20 cellular contexts compared by ENCODE assay signal in the genomic region with DNA sequence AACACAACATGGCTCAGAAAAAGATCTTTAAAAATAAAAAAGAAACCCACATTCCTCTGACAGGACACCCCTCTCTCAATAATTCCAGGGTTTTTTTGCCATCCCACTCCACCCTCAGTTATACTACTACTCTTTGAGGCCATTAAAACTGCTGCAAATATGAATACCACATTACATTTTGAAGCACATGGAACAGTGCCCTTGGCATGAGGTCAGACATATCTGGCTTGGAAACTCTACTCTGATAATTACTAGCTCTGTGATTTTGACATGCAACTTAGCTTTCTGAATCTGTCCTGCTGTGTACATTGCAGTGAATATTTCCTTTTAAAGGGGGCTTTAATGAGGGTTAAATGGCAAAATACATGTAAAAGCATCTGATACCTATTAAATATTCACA. TPM values are rescaled to one million over a fixed set of nuclear protein-coding genes. Genes with fewer than 3 reads are reported as not detected.
A peak's percentile ranks its signal among the peaks of the same experiment; 100 is the strongest.
DNase-seq lines count a peak whose midpoint lies in the region; ATAC-seq and TF ChIP-seq lines count a peak whose summit lies in the region.
"Had no signal": no experiment of that assay in that cellular context is flagged by ENCODE, and none has a peak within 500 bp of the region (broad histone marks: within the 10 kb centered on the region; RNA-seq: fewer than 3 reads in every experiment).

No MANE protein-coding gene starts in this region.

- H3K27me3 ChIP-seq in cardiac muscle cell, result no peaks in the 10 kb centered on the region

- no peaks in the 10 kb centered on the region for H3K27me3 Mint-ChIP-seq in osteocyte (ENCODE audit: unreplicated experiment)

- no peaks in the 10 kb centered on the region for H3K36me3 ChIP-seq in cardiac muscle cell

- peak overlapping the region; percentile 97 for H3K27ac ChIP-seq in cardiac muscle cell
- H3K27ac ChIP-seq: KMS-11 had no signal

- no peaks in the 10 kb centered on the region for H3K9me3 Mint-ChIP-seq in osteocyte (ENCODE audit: unreplicated experiment)

- H3K4me3 ChIP-seq in AG10803 (ENCODE audit: low read length) (no peak overlapping the region), cardiac muscle cell (no peak overlapping the region)

- DNase-seq in AG10803 (ENCODE audit: low read depth), result peak; percentile 69
- DNase-seq in astrocyte of the hippocampus (ENCODE audit: low read depth, low spot score), result peak; percentile 48
- peak in 1 of 2 donors; percentile 72 for DNase-seq in cardiac muscle cell (ENCODE audit: low read depth in 1 of 2, low spot score in 1 of 2)
- DNase-seq in osteocyte (ENCODE audit: extremely low spot score, unreplicated experiment), result no peak
- no peak for DNase-seq in activated CD8-positive, alpha-beta memory T cell treated with anti-CD3 and anti-CD28 coated beads, Interleukin-2, amount 50 U/mL, for 48 hours
- DNase-seq in DMS79 treated with DMSO at 0.1 percent for 48 hours (lab: John Stamatoyannopoulos, UW), result no peak
- DNase-seq: ACHN; activated CD8-positive, alpha-beta memory T cell treated with anti-CD3 and anti-CD28 coated beads, Interleukin-2, amount 10 ng/mL, durations not matched to agents 7 days and 5 days; activated gamma-delta T cell; anterior cingulate cortex; dermis blood vessel endothelial cell; erythroblast; NCI-H1417; NK-92 treated with Interleukin-12 subunit alpha and Interleukin-12 subunit beta, amount 100 ng/mL, for 24 hours; stimulated activated CD4-positive, alpha-beta T cell treated with anti-CD3 and anti-CD28 coated beads, Interleukin-2, amount 100 ng/mL, for 48 hours; stimulated activated CD8-positive, alpha-beta memory T cell treated with anti-CD3 and anti-CD28 coated beads, Interleukin-4, amount 100 ng/mL, for 48 hours had no signal

- H3K36me3 Mint-ChIP-seq in osteocyte (ENCODE audit: unreplicated experiment), result no peaks in the 10 kb centered on the region
- H3K36me3 Mint-ChIP-seq: activated CD8-positive, alpha-beta memory T cell treated with anti-CD3 and anti-CD28 coated beads, Interleukin-2, amount 10 ng/mL, durations not matched to agents 7 days and 5 days had no signal

- H3K9me3 ChIP-seq in cardiac muscle cell (ENCODE audit: low read depth), result no peaks in the 10 kb centered on the region

- H3K4me1 Mint-ChIP-seq in osteocyte (ENCODE audit: unreplicated experiment), result peaks cover 72% of the 10 kb centered on the region

- peaks cover 67% of the 10 kb centered on the region for H3K4me1 ChIP-seq in cardiac muscle cell (ENCODE audit: low read depth)

- ATAC-seq in HG02623 (IDR thresholded peaks at IDR 0.05; ENCODE audit: unreplicated experiment) (no peak), GM21381 (IDR thresholded peaks at IDR 0.05; ENCODE audit: unreplicated experiment) (no peak)
- ATAC-seq: activated CD4-positive, CD25-positive, alpha-beta regulatory T cell treated with anti-CD3 and anti-CD28 coated beads, Interleukin-2, amount 50 U/mL, for 24 hours; activated CD8-positive, alpha-beta memory T cell treated with anti-CD3 and anti-CD28 coated beads, Interleukin-2, amount 10 ng/mL, durations not matched to agents 7 days and 5 days had no signal

- H3K4me3 Mint-ChIP-seq in osteocyte (ENCODE audit: unreplicated experiment), result no peak overlapping the region
- H3K4me3 Mint-ChIP-seq: activated CD8-positive, alpha-beta memory T cell treated with anti-CD3 and anti-CD28 coated beads, Interleukin-2, amount 10 ng/mL, durations not matched to agents 7 days and 5 days had no signal

- TF ChIP-seq CTCF in AG10803 (conservative IDR thresholded peaks at IDR 0.05; ENCODE audit: low read length) (no peak), cardiac muscle cell (IDR thresholded peaks at IDR 0.05; ENCODE audit: low read depth, low read length) (no peak), osteocyte (IDR thresholded peaks at IDR 0.05) (no peak)

- peak overlapping the region; percentile 93 for H3K27ac Mint-ChIP-seq in osteocyte (ENCODE audit: unreplicated experiment)
- H3K27ac Mint-ChIP-seq: activated CD8-positive, alpha-beta memory T cell treated with anti-CD3 and anti-CD28 coated beads, Interleukin-2, amount 10 ng/mL, durations not matched to agents 7 days and 5 days had no signal

RNA-seq across cellular contexts. Expression of a gene that starts 55.3 kb away (rescaled TPM):
- total RNA-seq in cardiac muscle cell (7.0 and 8.1 TPM in 2 replicates), osteocyte (7.9 and 8.4 TPM in 2 replicates)
- polyA plus RNA-seq in cardiac muscle cell, result 7.6 and 10.1 TPM in 2 replicates
- total RNA-seq: activated CD8-positive, alpha-beta memory T cell treated with anti-CD3 and anti-CD28 coated beads, Interleukin-2, amount 10 ng/mL, durations not matched to agents 7 days and 5 days had no signal

Comparison
In these comparisons a context has a peak if more than half of its experiments do, and no peak if none do; other contexts are left out.
1. DNase-seq: peak in AG10803 (single experiment) and astrocyte of the hippocampus (single experiment); none in osteocyte (single experiment), activated CD8-positive, alpha-beta memory T cell treated with anti-CD3 and anti-CD28 coated beads, Interleukin-2, amount 50 U/mL, for 48 hours (single experiment) and DMS79 treated with DMSO at 0.1 percent for 48 hours (single experiment).